ENCODE assay signal across 9 cellular contexts in genomic region chr6:42047790-42048405, GRCh38. TPM values are rescaled to one million over a fixed set of nuclear protein-coding genes. Genes with fewer than 3 reads are reported as not detected.
DNase-seq lines count a peak whose midpoint lies in the region; ATAC-seq, FAIRE-seq and TF ChIP-seq lines count a peak whose summit lies in the region.
"Had no signal": no experiment of that assay in that cellular context is flagged by ENCODE, and none has a peak within 500 bp of the region (broad histone marks: within the 10 kb centered on the region; RNA-seq: fewer than 3 reads in every experiment).

No MANE protein-coding gene starts in this region.

- no peak for TF ChIP-seq CTCF in C4-2B (conservative IDR thresholded peaks at IDR 0.05)
- TF ChIP-seq CTCF in nephron progenitor cell (IDR thresholded peaks at IDR 0.05) = no peak

- H3K27ac ChIP-seq in C4-2B = peak overlapping the region; percentile 48

- no peak for FAIRE-seq in GM12892 (lab: Jason Lieb, UNC)
- FAIRE-seq: colon had no signal

- peaks cover 73% of the 10 kb centered on the region for H3K4me1 Mint-ChIP-seq in dendritic cell treated with granulocyte-macrophage colony-stimulating factor and Interleukin-4, amounts not matched to agents 40 ng/mL and 50 ng/mL, for 4 days (ENCODE audit: low read depth)
- peaks cover 56% of the 10 kb centered on the region for H3K4me1 Mint-ChIP-seq in nephron progenitor cell

- peak overlapping the region; percentile 80 for H3K27ac Mint-ChIP-seq in dendritic cell treated with granulocyte-macrophage colony-stimulating factor and Interleukin-4, amounts not matched to agents 40 ng/mL and 50 ng/mL, for 4 days
- no peak overlapping the region for H3K27ac Mint-ChIP-seq in nephron progenitor cell

- no peaks in the 10 kb centered on the region for H3K9me3 Mint-ChIP-seq in dendritic cell treated with granulocyte-macrophage colony-stimulating factor and Interleukin-4, amounts not matched to agents 40 ng/mL and 50 ng/mL, for 4 days
- no peaks in the 10 kb centered on the region for H3K9me3 Mint-ChIP-seq in nephron progenitor cell

- no peak for ATAC-seq in GM18861 (IDR thresholded peaks at IDR 0.05; ENCODE audit: unreplicated experiment)

- TF ChIP-seq POLR2A in GM12892 (IDR thresholded peaks at IDR 0.05; ENCODE audit: low read depth, low read length) = no peak

- H3K4me3 Mint-ChIP-seq in dendritic cell treated with granulocyte-macrophage colony-stimulating factor and Interleukin-4, amounts not matched to agents 40 ng/mL and 50 ng/mL, for 4 days = peak overlapping the region; percentile 81
- peak overlapping the region; percentile 84 for H3K4me3 Mint-ChIP-seq in nephron progenitor cell

- intact Hi-C loops in dendritic cell treated with granulocyte-macrophage colony-stimulating factor and Interleukin-4, amounts not matched to agents 40 ng/mL and 50 ng/mL, for 4 days (cut with micrococcal nuclease) = loop anchor here (10.0 kb wide), 1 partner anchor 443 kb away; no protein-coding TSS in a partner anchor

- peaks cover 17% of the 10 kb centered on the region for H3K36me3 Mint-ChIP-seq in dendritic cell treated with granulocyte-macrophage colony-stimulating factor and Interleukin-4, amounts not matched to agents 40 ng/mL and 50 ng/mL, for 4 days (ENCODE audit: low read depth)
- peaks cover 10% of the 10 kb centered on the region for H3K36me3 Mint-ChIP-seq in nephron progenitor cell (ENCODE audit: low read depth)

- DNase-seq in NAMALWA (ENCODE audit: low spot score) (peak; percentile 57), nephron progenitor cell (no peak), GM12892 (ENCODE audit: insufficient read length) (no peak), cortex of kidney (lab: John Stamatoyannopoulos, UW) (no peak), NCI-H2196 (lab: John Stamatoyannopoulos, UW; ENCODE audit: unreplicated experiment) (no peak)

- H3K27me3 Mint-ChIP-seq in dendritic cell treated with granulocyte-macrophage colony-stimulating factor and Interleukin-4, amounts not matched to agents 40 ng/mL and 50 ng/mL, for 4 days = peaks cover 17% of the 10 kb centered on the region
- peaks cover 31% of the 10 kb centered on the region for H3K27me3 Mint-ChIP-seq in nephron progenitor cell (ENCODE audit: low read depth, poor library complexity)

RNA-seq across cellular contexts. Expression of gene TAF8, which starts 2.4 kb away (rescaled TPM):
- polyA plus RNA-seq in GM12892 (2012; ENCODE audit: missing spikeins) = 11.4 TPM
